In genomic region chr9:109101810-109102209, GRCh38 we compare ENCODE assay signal across 8 cellular contexts. TPM values are rescaled to one million over a fixed set of nuclear protein-coding genes. Genes with fewer than 3 reads are reported as not detected.
DNase-seq lines count a peak whose midpoint lies in the region; ATAC-seq, FAIRE-seq and TF ChIP-seq lines count a peak whose summit lies in the region.

No MANE protein-coding gene starts in this region.

- FAIRE-seq in astrocyte (lab: Jason Lieb, UNC), result no peak

- H3K27me3 ChIP-seq in astrocyte (ENCODE audit: insufficient read depth, low read length) (no peaks in the 10 kb centered on the region), muscle layer of duodenum (ENCODE audit: low read depth, low read length) (no peaks in the 10 kb centered on the region)

- H3K4me3 ChIP-seq in astrocyte (ENCODE audit: insufficient read depth, low read depth, low read length) (no peak overlapping the region), muscle layer of duodenum (ENCODE audit: low read depth in 1 of 2, low read length in 2 of 2) (no peak overlapping the region)

- DNase-seq in GM13976 (ENCODE audit: low spot score), result peak; percentile 27
- DNase-seq in astrocyte (ENCODE audit: low read depth), result peak; percentile 97
- no peak for DNase-seq in CD14-positive monocyte (ENCODE audit: low spot score)
- no peak for DNase-seq in T-helper 9 cell
- no peak for DNase-seq in activated CD4-positive, CD25-positive, alpha-beta regulatory T cell treated with anti-CD3 and anti-CD28 coated beads, Interleukin-2, amount 50 U/mL, for 72 hours

- H3K27me3 Mint-ChIP-seq in astrocyte (ENCODE audit: low read depth, unreplicated experiment) (no peaks in the 10 kb centered on the region), CD14-positive monocyte (ENCODE audit: low read depth in 3 of 3) (no peaks in the 10 kb centered on the region)

- H3K36me3 ChIP-seq in KOPT-K1 (ENCODE audit: insufficient read depth, low read length), result peaks cover 64% of the 10 kb centered on the region
- peaks cover 4% of the 10 kb centered on the region for H3K36me3 ChIP-seq in astrocyte (ENCODE audit: insufficient read depth, low read length)
- H3K36me3 ChIP-seq in muscle layer of duodenum (ENCODE audit: control insufficient read depth in 1 of 2, insufficient read depth in 2 of 2, low read length in 2 of 2), result peaks cover 0 to 6% of the 10 kb centered on the region in 2 donors

- peaks cover 80% of the 10 kb centered on the region for H3K79me2 ChIP-seq in astrocyte (ENCODE audit: insufficient read depth, low read length)

- no peak overlapping the region for H3K4me3 Mint-ChIP-seq in astrocyte (ENCODE audit: unreplicated experiment)
- H3K4me3 Mint-ChIP-seq in CD14-positive monocyte, result no peak overlapping the region

- H3K4me1 Mint-ChIP-seq in astrocyte (ENCODE audit: low read depth, unreplicated experiment) (peaks cover 34% of the 10 kb centered on the region), CD14-positive monocyte (peaks cover 21% of the 10 kb centered on the region)

- H3K27ac ChIP-seq in KOPT-K1 (ENCODE audit: low read depth, low read length, poor library complexity, severe bottlenecking) (peak overlapping the region; percentile 62), astrocyte (ENCODE audit: low read depth, low read length) (no peak overlapping the region), muscle layer of duodenum (ENCODE audit: low read length) (peak overlapping the region; percentile 84)

- H3K36me3 Mint-ChIP-seq in astrocyte (ENCODE audit: low read depth, unreplicated experiment) (peaks cover 3% of the 10 kb centered on the region), CD14-positive monocyte (peaks cover 35 to 49% of the 10 kb centered on the region in 2 donors)

- H3K4me1 ChIP-seq in astrocyte (ENCODE audit: insufficient read depth, low read length) (peaks cover 28% of the 10 kb centered on the region), muscle layer of duodenum (ENCODE audit: control insufficient read depth in 1 of 2, insufficient read depth in 2 of 2, low read length in 2 of 2) (peaks cover 10 to 30% of the 10 kb centered on the region in 2 donors)

- H3K9me3 ChIP-seq in KOPT-K1 (ENCODE audit: insufficient read depth, low read length, poor library complexity, severe bottlenecking), result peaks cover 27% of the 10 kb centered on the region
- no peaks in the 10 kb centered on the region for H3K9me3 ChIP-seq in astrocyte (ENCODE audit: insufficient read depth, low read depth, low read length)
- no peaks in the 10 kb centered on the region for H3K9me3 ChIP-seq in muscle layer of duodenum (ENCODE audit: control insufficient read depth in 1 of 2, low read length in 2 of 2)

- in situ Hi-C loops in GM13976 (cut with MboI; ENCODE audit: low sequenced_read_pairs, unreplicated experiment), result no loop called here

- no peak overlapping the region for H3K27ac Mint-ChIP-seq in astrocyte (ENCODE audit: unreplicated experiment)
- H3K27ac Mint-ChIP-seq in CD14-positive monocyte, result peak overlapping the region in 1 of 7 donors; percentile 28

- H3K9ac ChIP-seq in astrocyte (ENCODE audit: low read length), result no peak overlapping the region

- H3K9me3 Mint-ChIP-seq in astrocyte (ENCODE audit: unreplicated experiment), result no peaks in the 10 kb centered on the region
- H3K9me3 Mint-ChIP-seq in CD14-positive monocyte, result peaks cover 4 to 10% (median 8%) of the 10 kb centered on the region in 7 donors

- ATAC-seq in GM21723 (IDR thresholded peaks at IDR 0.05; ENCODE audit: unreplicated experiment), result peak; percentile 74

- TF ChIP-seq CTCF in GM13976 (IDR thresholded peaks at IDR 0.05; ENCODE audit: borderline replicate concordance, control extremely low read depth, extremely low read depth, insufficient read depth, missing control alignments) (no peak), astrocyte (IDR thresholded peaks at IDR 0.05; ENCODE audit: insufficient read depth, low read depth, low read length) (no peak), CD14-positive monocyte (IDR thresholded peaks at IDR 0.05) (no peak)

- H4K20me1 ChIP-seq in astrocyte (ENCODE audit: insufficient read depth, low read length), result peaks cover 56% of the 10 kb centered on the region

- H3K4me2 ChIP-seq in astrocyte (ENCODE audit: low read length), result peak overlapping the region; percentile 24

- intact Hi-C loops in CD14-positive monocyte (cut with micrococcal nuclease), result no loop called here

- H2AFZ ChIP-seq in astrocyte (ENCODE audit: low read depth, low read length), result no peak overlapping the region

RNA-seq across cellular contexts. Expression of gene TMEM245, which starts 17.9 kb away (rescaled TPM):
- total RNA-seq in astrocyte, result 52.2 and 54.1 TPM in 2 replicates
- polyA plus RNA-seq in CD14-positive monocyte, result 10 to 100 TPM in 1 of 2 donors, 1 to 10 TPM in 1; 9.7 to 11.3 TPM

Comparison
In these comparisons a context has a peak if more than half of its experiments do, and no peak if none do; other contexts are left out.
1. DNase-seq: peak in GM13976 (single experiment) and astrocyte (single experiment); none in CD14-positive monocyte (single experiment), T-helper 9 cell (single experiment) and activated CD4-positive, CD25-positive, alpha-beta regulatory T cell treated with anti-CD3 and anti-CD28 coated beads, Interleukin-2, amount 50 U/mL, for 72 hours (single experiment).